In genomic region chr2:84888401-84889276, GRCh38 we compare ENCODE assay signal across 8 cellular contexts. TPM values are rescaled to one million over a fixed set of nuclear protein-coding genes. Genes with fewer than 3 reads are reported as not detected.
DNase-seq lines count a peak whose midpoint lies in the region; ATAC-seq, FAIRE-seq and TF ChIP-seq lines count a peak whose summit lies in the region.

No MANE protein-coding gene starts in this region.

- POLR2A ChIA-PET in activated B cell treated with CpG ODN at 0.5 μM for 24 hours (lab: Charles Lee) = interaction anchor here (0.5 to 6.6 kb wide), 12 partner anchors 9 to 70 kb away, joined by 3 to 82 read pairs (median 14); partner anchors contain the start of genes TMSB10 and TRABD2A

- H3K27ac Mint-ChIP-seq in activated B cell treated with CpG ODN at 0.5 μM for 24 hours = peak overlapping the region; percentile 96

- CTCF ChIA-PET in activated B cell treated with CpG ODN at 0.5 μM for 24 hours (lab: Charles Lee) = interaction anchor here (0.5 to 3.8 kb wide), 5 partner anchors 8 to 37 kb away, joined by 3 to 28 read pairs (median 9); partner anchors contain the start of genes TMSB10 and TRABD2A

- intact Hi-C loops in activated B cell treated with CpG ODN at 0.5 μM for 24 hours (cut with micrococcal nuclease) (loop anchor here (1.0 to 5.0 kb wide), 5 partner anchors 8 to 1554 kb away; partner anchors contain the start of genes KDM3A and TMSB10), esophagus squamous epithelium (cut with DNase I) (loop anchor here (10.0 kb wide), 1 partner anchor 394 kb away; no protein-coding TSS in a partner anchor), pancreas (cut with DNase I) (no loop called here)

- H3K4me3 Mint-ChIP-seq in activated B cell treated with CpG ODN at 0.5 μM for 24 hours = peak overlapping the region; percentile 77

- H3K27ac ChIP-seq in esophagus squamous epithelium (peak overlapping the region in 3 of 4 donors; percentile 52 to 74 (median 53)), pancreas (peak overlapping the region in 2 of 4 donors; percentile 23 to 50), caudate nucleus (ENCODE audit: low read depth, low read length) (no peak overlapping the region)

- TF ChIP-seq POLR2A in esophagus squamous epithelium (IDR thresholded peaks at IDR 0.05) = no peak

- no peaks in the 10 kb centered on the region for H3K9me3 ChIP-seq in esophagus squamous epithelium
- no peaks in the 10 kb centered on the region for H3K9me3 ChIP-seq in pancreas

- ATAC-seq in GM21381 (IDR thresholded peaks at IDR 0.05; ENCODE audit: unreplicated experiment) (peak; percentile 99), HG03575 (IDR thresholded peaks at IDR 0.05; ENCODE audit: extremely low read depth, insufficient number of reproducible peaks, low FRiP score, unreplicated experiment) (peak; percentile 92), activated B cell treated with CpG ODN at 0.5 μM for 24 hours (ENCODE audit: low read depth) (peak; percentile 100), pancreas (peak in 3 of 4 donors; percentile 61 to 95 (median 87))

- WGBS in esophagus squamous epithelium, 2 donors = 25 to 28% methylated on average over 6 of the region's 6 CpGs
- 45% methylated on average over 6 of the region's 6 CpGs for WGBS in pancreas, 2 donors

- DNase-seq in ELF-1 (ENCODE audit: low read depth, low spot score) = peak; percentile 73
- peak; percentile 35 for DNase-seq in activated B cell treated with CpG ODN at 0.5 μM for 24 hours
- peak; percentile 16 for DNase-seq in esophagus squamous epithelium (lab: John Stamatoyannopoulos, UW)
- no peak for DNase-seq in pancreas
- no peak for DNase-seq in caudate nucleus (lab: John Stamatoyannopoulos, UW)
- no peak for DNase-seq in mesenteric fat pad (ENCODE audit: low spot score)

- H3K27me3 ChIP-seq in esophagus squamous epithelium (peaks cover 0 to 13% (median 0%) of the 10 kb centered on the region in 4 donors), pancreas (no peaks in the 10 kb centered on the region)

- no peaks in the 10 kb centered on the region for H3K36me3 ChIP-seq in esophagus squamous epithelium
- H3K36me3 ChIP-seq in pancreas = no peaks in the 10 kb centered on the region

- H3K4me3 ChIP-seq in esophagus squamous epithelium = peak overlapping the region in 3 of 4 donors; percentile 1 to 41 (median 5)
- no peak overlapping the region for H3K4me3 ChIP-seq in pancreas

- no peaks in the 10 kb centered on the region for H3K36me3 Mint-ChIP-seq in activated B cell treated with CpG ODN at 0.5 μM for 24 hours (ENCODE audit: low read depth)

- H3K4me1 ChIP-seq in esophagus squamous epithelium = peaks cover 0 to 13% (median 8%) of the 10 kb centered on the region in 3 donors
- H3K4me1 ChIP-seq in pancreas = no peaks in the 10 kb centered on the region

- no peaks in the 10 kb centered on the region for H3K27me3 Mint-ChIP-seq in activated B cell treated with CpG ODN at 0.5 μM for 24 hours

- H3K4me1 Mint-ChIP-seq in activated B cell treated with CpG ODN at 0.5 μM for 24 hours = peaks cover 29% of the 10 kb centered on the region

- no peaks in the 10 kb centered on the region for H3K9me3 Mint-ChIP-seq in activated B cell treated with CpG ODN at 0.5 μM for 24 hours

- FAIRE-seq in pancreas (lab: Jason Lieb, UNC) = no peak

- no peak for TF ChIP-seq CTCF in activated B cell treated with CpG ODN at 0.5 μM for 24 hours (IDR thresholded peaks at IDR 0.05)
- no peak for TF ChIP-seq CTCF in esophagus squamous epithelium (IDR thresholded peaks at IDR 0.05)
- TF ChIP-seq CTCF in pancreas (IDR thresholded peaks at IDR 0.05) = no peak

RNA-seq across cellular contexts. Expression of gene TRABD2A, which starts 7.8 kb away (rescaled TPM):
- total RNA-seq in activated B cell treated with CpG ODN at 0.5 μM for 24 hours (3.4 and 4.5 TPM in 2 replicates), esophagus squamous epithelium (1 to 10 TPM in 1 of 4 donors, under 1 TPM in 2, not detected in 1; 0.53 to 1.8 (median 0.76) TPM), pancreas (under 1 TPM in 5 of 6 donors, not detected in 1; 0.19 to 0.59 (median 0.28) TPM), mesenteric fat pad (6.3 TPM)
- under 1 TPM; 0.27 to 0.33 TPM for polyA plus RNA-seq in pancreas

RNA-seq across cellular contexts. Expression of gene TMSB10, which starts 16.8 kb away (rescaled TPM):
- 925 and 1,069 TPM in 2 replicates for total RNA-seq in activated B cell treated with CpG ODN at 0.5 μM for 24 hours
- total RNA-seq in esophagus squamous epithelium = 1,000 to 10,000 TPM; 2,239 to 4,093 (median 3,173) TPM
- 100 to 1,000 TPM; 134 to 700 (median 213) TPM for total RNA-seq in pancreas
- 1,000 to 10,000 TPM in 1 of 2 donors, 100 to 1,000 TPM in 1; 585 to 1,099 TPM for polyA plus RNA-seq in pancreas
- 1,485 TPM for total RNA-seq in mesenteric fat pad

Comparison
In these comparisons a context has a peak if more than half of its experiments do, and no peak if none do; other contexts are left out.
1. DNase-seq: peak in ELF-1 (single experiment), activated B cell treated with CpG ODN at 0.5 μM for 24 hours (single experiment) and esophagus squamous epithelium (single experiment); none in pancreas (0 of 6), caudate nucleus (0 of 61) and mesenteric fat pad (single experiment).
2. H3K4me3 ChIP-seq: peak in esophagus squamous epithelium (3 of 4); none in pancreas (0 of 4).
3. intact Hi-C loops: an anchor here in activated B cell treated with CpG ODN at 0.5 μM for 24 hours (1.0 to 5.0 kb wide) and esophagus squamous epithelium (10.0 kb wide); none called in pancreas.
4. Peak in every context shown above with its lines, with median percentiles within 50 percentile points of each other: ATAC-seq.